ENCODE assay signal across 16 cellular contexts in the genomic region with DNA sequence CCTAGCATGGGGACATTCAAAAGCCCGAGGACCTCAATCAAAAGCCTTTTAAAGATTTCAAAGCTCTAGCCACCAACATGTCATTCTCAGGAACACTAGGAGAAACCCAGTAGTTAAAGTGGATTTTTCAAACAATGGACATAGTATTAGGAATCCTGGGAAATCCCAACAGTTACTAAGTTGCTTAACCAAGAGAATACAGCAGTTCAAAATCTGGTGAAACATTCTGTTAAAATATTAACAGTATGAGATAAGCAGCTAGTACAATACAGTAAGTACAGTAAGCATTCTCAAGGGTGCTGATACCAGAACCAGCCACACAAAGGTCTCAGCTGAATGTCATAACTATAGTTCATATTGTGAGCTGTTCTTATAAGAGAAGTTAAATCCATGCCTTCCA.
"Had no signal": no experiment of that assay in that cellular context is flagged by ENCODE, and none has a peak within 500 bp of the region (broad histone marks: within the 10 kb centered on the region; RNA-seq: fewer than 3 reads in every experiment).

No MANE protein-coding gene starts in this region.

- H3K27ac Mint-ChIP-seq: activated CD4-positive, alpha-beta memory T cell treated with anti-CD3 and anti-CD28 coated beads for 36 hours; activated CD4-positive, alpha-beta T cell treated with anti-CD3 and anti-CD28 coated beads for 36 hours; activated naive CD4-positive, alpha-beta T cell treated with anti-CD3 and anti-CD28 coated beads, Interleukin-2, amount 50 U/mL, for 72 hours; activated T-cell treated with anti-CD3 and anti-CD28 coated beads, Interleukin-2, amount 50 U/mL, for 24 hours; endodermal cell had no signal

- H3K4me1 ChIP-seq: breast epithelium, lower lobe of right lung, sigmoid colon, testis had no signal

- H3K27ac ChIP-seq: breast epithelium, lower lobe of right lung, sigmoid colon, testis, WERI-Rb-1 had no signal

- H3K9me3 ChIP-seq: testis had no signal

- H3K4me3 Mint-ChIP-seq: activated CD4-positive, alpha-beta memory T cell treated with anti-CD3 and anti-CD28 coated beads for 36 hours; activated CD4-positive, alpha-beta T cell treated with anti-CD3 and anti-CD28 coated beads for 36 hours; activated T-cell treated with anti-CD3 and anti-CD28 coated beads, Interleukin-2, amount 50 U/mL, for 24 hours; endodermal cell; neural crest cell had no signal

- H3K4me1 Mint-ChIP-seq: neural crest cell had no signal

- H3K27me3 Mint-ChIP-seq: activated CD4-positive, alpha-beta memory T cell treated with anti-CD3 and anti-CD28 coated beads for 36 hours; activated CD4-positive, alpha-beta T cell treated with anti-CD3 and anti-CD28 coated beads for 36 hours; activated T-cell treated with anti-CD3 and anti-CD28 coated beads, Interleukin-2, amount 50 U/mL, for 24 hours had no signal

- H3K4me3 ChIP-seq: breast epithelium, lower lobe of right lung, sigmoid colon, stomach, testis had no signal

- ATAC-seq: activated CD4-positive, alpha-beta T cell treated with anti-CD3 and anti-CD28 coated beads for 36 hours; activated naive CD4-positive, alpha-beta T cell treated with anti-CD3 and anti-CD28 coated beads, Interleukin-2, amount 50 U/mL, for 72 hours had no signal

- DNase-seq: activated CD4-positive, alpha-beta memory T cell treated with anti-CD3 and anti-CD28 coated beads for 36 hours; activated CD4-positive, alpha-beta T cell treated with anti-CD3 and anti-CD28 coated beads for 36 hours; activated effector memory CD4-positive, alpha-beta T cell treated with Interleukin-2 at 50 U/mL for 16 hours; activated T-cell treated with anti-CD3 and anti-CD28 coated beads, Interleukin-2, amount 50 U/mL, for 24 hours; amygdala; endodermal cell; hippocampal formation; lower lobe of right lung; sigmoid colon; stimulated activated CD4-positive, alpha-beta T cell treated with anti-CD3 and anti-CD28 coated beads, Interleukin-1b, Interleukin-23, amount 100 ng/mL, for 48 hours; stomach; testis; WERI-Rb-1 had no signal
